24 cellular contexts compared by ENCODE assay signal in the genomic region with DNA sequence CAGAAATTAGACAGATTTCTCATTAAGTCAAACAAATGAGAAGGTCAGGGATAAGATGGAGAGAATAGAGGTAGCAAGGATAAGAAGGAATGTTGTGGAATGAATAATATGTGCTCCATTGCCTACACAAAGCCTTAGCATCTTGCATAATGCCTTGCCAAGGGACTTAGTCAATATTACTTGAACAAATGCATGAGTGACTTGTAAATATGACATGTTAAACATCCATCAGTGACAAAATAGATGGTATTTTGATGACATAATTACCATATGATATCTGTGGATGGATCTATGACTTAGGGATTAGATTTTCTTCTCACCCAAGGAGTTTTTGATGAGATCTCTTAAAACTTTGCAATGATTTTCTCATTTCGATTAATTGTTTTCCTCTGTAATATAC.
DNase-seq lines count a peak whose midpoint lies in the region; ATAC-seq and TF ChIP-seq lines count a peak whose summit lies in the region.
"Had no signal": no experiment of that assay in that cellular context is flagged by ENCODE, and none has a peak within 500 bp of the region (broad histone marks: within the 10 kb centered on the region; RNA-seq: fewer than 3 reads in every experiment).

No MANE protein-coding gene starts in this region.

- H3K56ac ChIP-seq in IMR-90 (ENCODE audit: extremely low read depth, insufficient read depth, low read length), result no peak overlapping the region

- H4K20me1 ChIP-seq in SK-N-SH (ENCODE audit: insufficient read depth) (no peaks in the 10 kb centered on the region), IMR-90 (ENCODE audit: insufficient read depth, low read length) (no peaks in the 10 kb centered on the region), neural cell (ENCODE audit: insufficient read depth) (no peaks in the 10 kb centered on the region)
- H4K20me1 ChIP-seq: BLaER1 treated with 17β-estradiol and CSF1 and Interleukin-3, amounts not matched to agents 10 nM and 100 nM had no signal

- peak overlapping the region; percentile 44 to 64; a peak in 2 of 4 replicates for H3K27ac ChIP-seq in SK-N-SH (ENCODE audit: low read depth in 2 of 2, low read length in 1 of 2)
- H3K27ac ChIP-seq in IMR-90 (ENCODE audit: insufficient read depth, low read length), result no peak overlapping the region
- H3K27ac ChIP-seq in neural cell (ENCODE audit: low read length), result no peak overlapping the region
- H3K27ac ChIP-seq: BLaER1 treated with 17β-estradiol and CSF1 and Interleukin-3, amounts not matched to agents 10 nM and 100 nM; HL-60; RWPE1 had no signal

- no peaks in the 10 kb centered on the region for H3K36me3 Mint-ChIP-seq in activated CD4-positive, alpha-beta T cell treated with anti-CD3 and anti-CD28 coated beads, Interleukin-2, amount 10 ng/mL, durations not matched to agents 7 days and 5 days (ENCODE audit: low read depth)

- H3K36me3 ChIP-seq in SK-N-SH (replicated peaks in 1 of 2; ENCODE audit: control insufficient read depth in 1 of 2, insufficient read depth in 2 of 2, low read length in 1 of 2) (no peaks in the 10 kb centered on the region), IMR-90 (ENCODE audit: control insufficient read depth, insufficient read depth, low read length) (no peaks in the 10 kb centered on the region), neural cell (ENCODE audit: insufficient read depth, low read length) (no peaks in the 10 kb centered on the region)
- H3K36me3 ChIP-seq: BLaER1 treated with 17β-estradiol and CSF1 and Interleukin-3, amounts not matched to agents 10 nM and 100 nM had no signal

- no peak overlapping the region for H2AK9ac ChIP-seq in IMR-90 (replicated peaks; ENCODE audit: low read depth, low read length, poor library complexity)

- no peak overlapping the region for H2BK20ac ChIP-seq in IMR-90 (ENCODE audit: low read depth, low read length)

- H3K79me2 ChIP-seq in SK-N-SH (ENCODE audit: insufficient read depth), result no peaks in the 10 kb centered on the region
- H3K79me2 ChIP-seq in neural cell (replicated peaks; ENCODE audit: insufficient read depth, low read length), result no peaks in the 10 kb centered on the region

- H3K27ac Mint-ChIP-seq in activated CD4-positive, alpha-beta T cell treated with anti-CD3 and anti-CD28 coated beads, Interleukin-2, amount 10 ng/mL, durations not matched to agents 7 days and 5 days, result no peak overlapping the region
- H3K27ac Mint-ChIP-seq: CD4-positive, alpha-beta T cell had no signal

- H3K14ac ChIP-seq in IMR-90 (replicated peaks; ENCODE audit: low read depth, low read length), result no peak overlapping the region

- H3K9ac ChIP-seq in SK-N-SH (no peak overlapping the region), IMR-90 (ENCODE audit: low read depth, low read length) (no peak overlapping the region), neural cell (ENCODE audit: low read length) (no peak overlapping the region)
- H3K9ac ChIP-seq: BLaER1 treated with 17β-estradiol and CSF1 and Interleukin-3, amounts not matched to agents 10 nM and 100 nM had no signal

- H3K4me3 Mint-ChIP-seq in activated CD4-positive, alpha-beta T cell treated with anti-CD3 and anti-CD28 coated beads, Interleukin-2, amount 10 ng/mL, durations not matched to agents 7 days and 5 days, result no peak overlapping the region
- H3K4me3 Mint-ChIP-seq: CD4-positive, alpha-beta T cell had no signal

- no peak overlapping the region for H3K4me3 ChIP-seq in SK-N-SH (ENCODE audit: low read depth in 2 of 2, low read length in 1 of 2)
- no peak overlapping the region for H3K4me3 ChIP-seq in IMR-90 (ENCODE audit: insufficient read depth, low read depth, low read length)
- no peak overlapping the region for H3K4me3 ChIP-seq in neural cell (ENCODE audit: low read length)
- H3K4me3 ChIP-seq: BLaER1 treated with 17β-estradiol and CSF1 and Interleukin-3, amounts not matched to agents 10 nM and 100 nM had no signal

- no peaks in the 10 kb centered on the region for H3K79me1 ChIP-seq in IMR-90 (ENCODE audit: low read depth in 1 of 2, low read length in 2 of 2)

- no peak overlapping the region for H2BK120ac ChIP-seq in IMR-90 (ENCODE audit: low read depth, low read length)

- no TSS peak for BruUV-seq in IMR-90 (replicated peaks; lab: Mats Ljungman, UMichigan)

- H2BK15ac ChIP-seq in IMR-90 (ENCODE audit: low read depth, low read length), result no peak overlapping the region

- no peak overlapping the region for H3K18ac ChIP-seq in IMR-90 (ENCODE audit: low read depth, low read length)

- H4K91ac ChIP-seq in IMR-90 (ENCODE audit: insufficient read depth, low read depth, low read length), result no peak overlapping the region

- H3K9me3 Mint-ChIP-seq in activated CD4-positive, alpha-beta T cell treated with anti-CD3 and anti-CD28 coated beads, Interleukin-2, amount 10 ng/mL, durations not matched to agents 7 days and 5 days, result no peaks in the 10 kb centered on the region
- H3K9me3 Mint-ChIP-seq: CD4-positive, alpha-beta T cell had no signal

- H3K27me3 Mint-ChIP-seq in activated CD4-positive, alpha-beta T cell treated with anti-CD3 and anti-CD28 coated beads, Interleukin-2, amount 10 ng/mL, durations not matched to agents 7 days and 5 days, result peaks cover 3% of the 10 kb centered on the region
- H3K27me3 Mint-ChIP-seq: CD4-positive, alpha-beta T cell had no signal

- POLR2A ChIA-PET in SK-N-SH (lab: Yijun Ruan, JAX) (no interaction called here), IMR-90 (lab: Charles Lee; ENCODE audit: unreplicated experiment) (no interaction called here)
- POLR2A ChIA-PET in activated CD4-positive, alpha-beta T cell treated with anti-CD3 and anti-CD28 coated beads, Interleukin-2, amount 10 ng/mL, durations not matched to agents 7 days and 5 days (lab: Charles Lee), result no interaction called here

- H3K23ac ChIP-seq in IMR-90 (ENCODE audit: low read depth, low read length), result no peak overlapping the region

- TF ChIP-seq CTCF in SK-N-SH (IDR thresholded peaks at IDR 0.05), result no peak
- no peak for TF ChIP-seq CTCF in IMR-90 (conservative IDR thresholded peaks at IDR 0.05; ENCODE audit: low read depth, low read length)
- TF ChIP-seq CTCF in neural cell (IDR thresholded peaks at IDR 0.05; ENCODE audit: poor library complexity, severe bottlenecking), result no peak

- peak overlapping the region; percentile 19 for H2BK5ac ChIP-seq in IMR-90 (ENCODE audit: low read depth, low read length, poor library complexity, severe bottlenecking)

- no peak overlapping the region for H4K8ac ChIP-seq in IMR-90 (ENCODE audit: low read depth in 2 of 2, low read length in 2 of 2)

- H3K4me1 Mint-ChIP-seq in activated CD4-positive, alpha-beta T cell treated with anti-CD3 and anti-CD28 coated beads, Interleukin-2, amount 10 ng/mL, durations not matched to agents 7 days and 5 days, result no peaks in the 10 kb centered on the region

- H2AK5ac ChIP-seq in IMR-90 (ENCODE audit: low read depth, low read length), result no peak overlapping the region

- no peak overlapping the region for H3K4ac ChIP-seq in IMR-90 (ENCODE audit: low read depth, low read length)

- no peaks in the 10 kb centered on the region for H3K9me2 ChIP-seq in SK-N-SH
- no peaks in the 10 kb centered on the region for H3K9me2 ChIP-seq in neural cell (ENCODE audit: insufficient read depth, low read length)

- WGBS in SK-N-SH (ENCODE audit: low lambda C conversion rate), result 95% methylated on average over 1 of the region's 1 CpG
- no CpG with 5 or more reads among the region's 1 CpG for WGBS in IMR-90 (ENCODE audit: extremely low coverage in 2 of 2, insufficient read length in 1 of 2), 2 experiments

- TF ChIP-seq EP300 in SK-N-SH (IDR thresholded peaks at IDR 0.05; ENCODE audit: borderline replicate concordance in 1 of 2, low read depth in 1 of 2, low read length in 1 of 2) (no peak), neural cell (conservative IDR thresholded peaks at IDR 0.05; ENCODE audit: poor library complexity, severe bottlenecking) (peak; percentile 78)

- H3K9me3 ChIP-seq in SK-N-SH (no peaks in the 10 kb centered on the region), IMR-90 (ENCODE audit: control insufficient read depth, insufficient read depth, low read length) (no peaks in the 10 kb centered on the region), neural cell (ENCODE audit: low read length) (no peaks in the 10 kb centered on the region)
- H3K9me3 ChIP-seq: BLaER1 treated with 17β-estradiol and CSF1 and Interleukin-3, amounts not matched to agents 10 nM and 100 nM had no signal

- H3K4me2 ChIP-seq in SK-N-SH, result no peak overlapping the region
- no peak overlapping the region for H3K4me2 ChIP-seq in IMR-90 (ENCODE audit: low read depth, low read length)
- H3K4me2 ChIP-seq in neural cell (ENCODE audit: low read length), result no peak overlapping the region
- H3K4me2 ChIP-seq: BLaER1 treated with 17β-estradiol and CSF1 and Interleukin-3, amounts not matched to agents 10 nM and 100 nM had no signal

- H2AFZ ChIP-seq in SK-N-SH (ENCODE audit: low read depth) (no peak overlapping the region), IMR-90 (replicated peaks; ENCODE audit: low read length, poor library complexity) (no peak overlapping the region), neural cell (ENCODE audit: low read depth, low read length) (no peak overlapping the region)

- H3K4me1 ChIP-seq in SK-N-SH (ENCODE audit: control insufficient read depth in 1 of 2, insufficient read depth in 2 of 2, low read depth in 1 of 2, low read length in 1 of 2), result peaks cover 2 to 15% of the 10 kb centered on the region in 2 experiments; a peak in 2 of 4 replicates
- H3K4me1 ChIP-seq in IMR-90 (ENCODE audit: control insufficient read depth, insufficient read depth, low read length), result peaks cover 7% of the 10 kb centered on the region
- H3K4me1 ChIP-seq: BLaER1 treated with 17β-estradiol and CSF1 and Interleukin-3, amounts not matched to agents 10 nM and 100 nM had no signal

- DNase-seq in SK-N-SH (no peak), IMR-90 (no peak), NK-92 (lab: John Stamatoyannopoulos, UW; ENCODE audit: unreplicated experiment) (no peak)
- DNase-seq in activated effector memory CD4-positive, alpha-beta T cell treated with anti-CD3 and anti-CD28 coated beads, Interleukin-2, amount 50 U/mL, for 16 hours, result no peak
- no peak for DNase-seq in activated CD4-positive, alpha-beta T cell treated with anti-CD3 and anti-CD28 coated beads, Interleukin-2, amount 10 ng/mL, durations not matched to agents 7 days and 5 days
- DNase-seq: 8988T; AML-193; CD4-positive, alpha-beta T cell; DMS79; GF-D8; NCI-H1048; NCI-H1694; NCI-H2081; NCI-H2227 treated with DMSO at 0.1 percent for 48 hours; NCI-H526 treated with DMSO at 0.1 percent for 48 hours; SHP77 treated with DMSO at 0.1 percent for 48 hours; SW 1271 had no signal

- TF ChIP-seq RAD21 in SK-N-SH (IDR thresholded peaks at IDR 0.05; ENCODE audit: low read length) (no peak), IMR-90 (IDR thresholded peaks at IDR 0.05; ENCODE audit: low read length) (no peak), neural cell (conservative IDR thresholded peaks at IDR 0.05) (no peak)

- H3K9me1 ChIP-seq in IMR-90 (ENCODE audit: insufficient read depth, low read length), result 0 out of 2 replicates have a peak, but pooled peaks cover 3% of the 10 kb centered on the region

- dilution Hi-C loops in IMR-90 (cut with HindIII; ENCODE audit: low sequenced_read_pairs, unreplicated experiment), result no loop called here

- H3K27me3 ChIP-seq in SK-N-SH (ENCODE audit: insufficient read depth), result no peaks in the 10 kb centered on the region
- no peaks in the 10 kb centered on the region for H3K27me3 ChIP-seq in IMR-90 (ENCODE audit: control insufficient read depth, insufficient read depth, low read length)
- no peaks in the 10 kb centered on the region for H3K27me3 ChIP-seq in neural cell (ENCODE audit: insufficient read depth, low read depth, low read length)
- H3K27me3 ChIP-seq: BLaER1 treated with 17β-estradiol and CSF1 and Interleukin-3, amounts not matched to agents 10 nM and 100 nM had no signal

- intact Hi-C loops in IMR-90 (cut with micrococcal nuclease), result no loop called here

- ATAC-seq in SK-N-SH treated with all-trans-retinoic acid at 6 μM for 48 hours (no peak), IMR-90 (ENCODE audit: low read depth) (no peak)
- ATAC-seq: HCT116, Panc1 had no signal

- H3F3A ChIP-seq in SK-N-SH (replicated peaks; ENCODE audit: insufficient read depth), result peaks cover 22% of the 10 kb centered on the region
- no peaks in the 10 kb centered on the region for H3F3A ChIP-seq in neural cell (ENCODE audit: insufficient read depth, low read length, poor library complexity, severe bottlenecking)

- CTCF ChIA-PET in SK-N-SH (lab: Yijun Ruan, JAX) (no interaction called here), IMR-90 (lab: Yijun Ruan, JAX) (no interaction called here)
- CTCF ChIA-PET in activated CD4-positive, alpha-beta T cell treated with anti-CD3 and anti-CD28 coated beads, Interleukin-2, amount 10 ng/mL, durations not matched to agents 7 days and 5 days (lab: Charles Lee), result no interaction called here

- no peak for TF ChIP-seq POLR2A in IMR-90 (IDR thresholded peaks at IDR 0.05; ENCODE audit: low read depth, low read length)

- in situ Hi-C loops in IMR-90 (cut with MboI; ENCODE audit: low sequenced_read_pairs), result no loop called here

- no peak overlapping the region for H4K5ac ChIP-seq in IMR-90 (ENCODE audit: low read depth, low read length)

Comparison
In these comparisons a context has a peak if more than half of its experiments do, and no peak if none do; other contexts are left out.
1. H3K27ac ChIP-seq: peak in SK-N-SH (2 of 2); none in IMR-90 (single experiment) and neural cell (single experiment).